Comparison of ENCODE assay signal across 26 cellular contexts in genomic region chr6:41090841-41091761, GRCh38. TPM values are rescaled to one million over a fixed set of nuclear protein-coding genes. Genes with fewer than 3 reads are reported as not detected.
"Had no signal": no experiment of that assay in that cellular context is flagged by ENCODE, and none has a peak within 500 bp of the region (broad histone marks: within the 10 kb centered on the region; RNA-seq: fewer than 3 reads in every experiment).

No MANE protein-coding gene starts in this region.

- H3K9me3 Mint-ChIP-seq: endodermal cell; natural killer cell; stimulated activated naive B cell treated with anti-CD40 and anti-IgM and Interleukin-4, amounts not matched to agents 10 μg/mL and 1 μg/mL and 100 μg/mL, for 72 hours had no signal

- DNase-seq: activated CD4-positive, alpha-beta T cell treated with anti-CD3 and anti-CD28 coated beads for 48 hours; activated CD4-positive, CD25-positive, alpha-beta regulatory T cell; activated CD8-positive, alpha-beta memory T cell treated with anti-CD3 and anti-CD28 coated beads for 24 hours; activated CD8-positive, alpha-beta memory T cell treated with anti-CD3 and anti-CD28 coated beads, Interleukin-2, amount 50 U/mL, for 48 hours; activated effector memory CD4-positive, alpha-beta T cell treated with Interleukin-2 at 50 U/mL for 16 hours; activated T-cell treated with anti-CD3 and anti-CD28 coated beads, Interleukin-2, amount 50 U/mL, for 48 hours; amniotic stem cell; central memory CD4-positive, alpha-beta T cell; colonic mucosa; endodermal cell; foreskin fibroblast; islet precursor cell; left lung; natural killer cell; pancreas; spleen; stimulated activated CD4-positive, alpha-beta T cell treated with anti-CD3 and anti-CD28 coated beads, Interleukin-4, amount 100 ng/mL, for 4 hours; stimulated activated naive B cell treated with anti-CD40 and anti-IgM and Interleukin-4, amounts not matched to agents 10 μg/mL and 1 μg/mL and 100 μg/mL, for 72 hours had no signal

- H3K4me1 ChIP-seq: body of pancreas, colonic mucosa, left lung, pancreas, spleen had no signal

- H3K27ac Mint-ChIP-seq: activated naive CD8-positive, alpha-beta T cell; endodermal cell; natural killer cell; stimulated activated naive B cell treated with anti-CD40 and anti-IgM and Interleukin-4, amounts not matched to agents 10 μg/mL and 1 μg/mL and 100 μg/mL, for 72 hours had no signal

- H3K27me3 Mint-ChIP-seq: activated naive CD8-positive, alpha-beta T cell; stimulated activated naive B cell treated with anti-CD40 and anti-IgM and Interleukin-4, amounts not matched to agents 10 μg/mL and 1 μg/mL and 100 μg/mL, for 72 hours had no signal

- H3K27me3 ChIP-seq: body of pancreas, colonic mucosa, hepatocyte, left lung, pancreas, spleen had no signal

- H3K9me3 ChIP-seq: body of pancreas, colonic mucosa, left lung, pancreas, spleen had no signal

- H3K4me3 Mint-ChIP-seq: activated naive CD8-positive, alpha-beta T cell; endodermal cell; natural killer cell; stimulated activated naive B cell treated with anti-CD40 and anti-IgM and Interleukin-4, amounts not matched to agents 10 μg/mL and 1 μg/mL and 100 μg/mL, for 72 hours had no signal

- H3K4me1 Mint-ChIP-seq: natural killer cell; stimulated activated naive B cell treated with anti-CD40 and anti-IgM and Interleukin-4, amounts not matched to agents 10 μg/mL and 1 μg/mL and 100 μg/mL, for 72 hours had no signal

- H3K4me3 ChIP-seq: body of pancreas, colonic mucosa, hepatocyte, left lung, pancreas, spleen had no signal

- H3K27ac ChIP-seq: body of pancreas, colonic mucosa, epithelial cell of prostate, hepatocyte, left lung, pancreas, spleen had no signal

RNA-seq across cellular contexts. Expression of gene APOBEC2, which starts 38.1 kb away (rescaled TPM):
- total RNA-seq: glomerular endothelial cell, mesenteric fat pad, natural killer cell, SK-MEL-5 had no signal
- polyA plus RNA-seq: spleen had no signal

RNA-seq across cellular contexts. Expression of gene TSPO2, which starts 48.8 kb away (rescaled TPM):
- total RNA-seq: body of pancreas, colonic mucosa, endodermal cell, glomerular endothelial cell, left lung, mesenteric fat pad, natural killer cell, SK-MEL-5, urinary bladder had no signal
- polyA plus RNA-seq: urinary bladder had no signal

RNA-seq across cellular contexts. Expression of gene UNC5CL, which starts 52.1 kb away (rescaled TPM):
- total RNA-seq: glomerular endothelial cell had no signal
